ENCODE assay signal across 4 cellular contexts in the genomic region with DNA sequence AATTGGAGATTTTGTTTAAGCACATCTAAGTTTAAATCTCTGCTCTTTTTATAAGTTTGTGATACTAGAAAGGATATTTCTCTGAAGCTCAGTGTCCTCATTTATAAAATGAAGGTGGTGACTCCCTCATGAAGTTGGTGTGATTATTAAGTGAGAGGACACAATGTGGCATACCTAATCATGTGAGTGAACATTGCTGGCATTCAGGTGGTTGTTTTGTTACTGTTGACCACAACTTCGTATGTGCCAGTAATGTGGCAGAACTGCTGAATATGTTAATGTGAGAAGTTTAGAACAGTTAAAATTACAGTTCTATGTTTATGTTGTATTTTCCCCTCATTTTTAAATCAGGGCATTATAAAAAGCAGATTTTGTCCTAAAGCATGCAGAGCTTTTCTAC.
"Had no signal": no experiment of that assay in that cellular context is flagged by ENCODE, and none has a peak within 500 bp of the region (broad histone marks: within the 10 kb centered on the region; RNA-seq: fewer than 3 reads in every experiment).

No MANE protein-coding gene starts in this region.

- H3K4me3 ChIP-seq: GM23338 had no signal

- H2AFZ ChIP-seq: GM23338 had no signal

- DNase-seq: H9, HCEC 1CT, KBM-7 had no signal

- H3K4me2 ChIP-seq: GM23338 had no signal
